Comparison of ENCODE assay signal across 30 cellular contexts in the genomic region with DNA sequence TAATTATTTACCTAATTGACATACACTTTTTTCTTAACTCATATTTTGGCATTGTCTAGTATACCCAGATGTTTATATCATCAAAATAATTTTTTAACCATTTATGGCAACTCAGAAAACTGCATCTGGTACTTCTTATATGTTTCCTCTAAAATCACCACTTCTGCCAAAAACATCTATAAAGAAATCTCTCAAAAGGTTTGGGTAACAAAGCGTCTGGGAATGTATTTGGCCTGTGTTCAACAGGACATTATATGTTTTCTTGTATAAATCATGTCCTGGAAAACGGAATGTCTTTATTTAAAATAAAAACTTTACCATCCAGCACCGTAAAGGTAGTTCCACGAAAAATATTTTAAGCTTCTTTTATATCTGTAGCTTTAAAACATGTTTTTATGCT.
"Had no signal": no experiment of that assay in that cellular context is flagged by ENCODE, and none has a peak within 500 bp of the region (broad histone marks: within the 10 kb centered on the region; RNA-seq: fewer than 3 reads in every experiment).

No MANE protein-coding gene starts in this region.

- H3K9me3 Mint-ChIP-seq: activated CD4-positive, alpha-beta memory T cell treated with anti-CD3 and anti-CD28 coated beads, Interleukin-2, amount 10 ng/mL, durations not matched to agents 7 days and 5 days; activated CD4-positive, alpha-beta T cell treated with anti-CD3 and anti-CD28 coated beads, Interleukin-2, amount 10 ng/mL, durations not matched to agents 24 days and 14 days; activated naive CD4-positive, alpha-beta T cell treated with anti-CD3 and anti-CD28 coated beads, Interleukin-2, amount 10 ng/mL, durations not matched to agents 7 days and 5 days; activated naive CD8-positive, alpha-beta T cell treated with anti-CD3 and anti-CD28 coated beads, Interleukin-2, amount 10 ng/mL, durations not matched to agents 7 days and 5 days; activated T-cell treated with anti-CD3 and anti-CD28 coated beads, Interleukin-2, amount 50 U/mL, for 24 hours; central memory CD8-positive, alpha-beta T cell; natural killer cell; T-helper 1 cell treated with Interleukin-12 subunit alpha and Interleukin-12 subunit beta and Interleukin-4 antibody, amounts not matched to agents 30 μg/mL and 1 μg/mL, for 36 hours had no signal

- DNase-seq: activated CD4-positive, alpha-beta memory T cell treated with anti-CD3 and anti-CD28 coated beads, Interleukin-2, amount 10 ng/mL, durations not matched to agents 7 days and 5 days; activated CD4-positive, alpha-beta T cell treated with anti-CD3 and anti-CD28 coated beads, Interleukin-2, amount 10 ng/mL, durations not matched to agents 24 days and 14 days; activated CD8-positive, alpha-beta memory T cell treated with anti-CD3 and anti-CD28 coated beads, Interleukin-2, amount 50 U/mL, for 48 hours; activated gamma-delta T cell; activated naive CD4-positive, alpha-beta T cell treated with anti-CD3 and anti-CD28 coated beads, Interleukin-2, amount 10 ng/mL, durations not matched to agents 7 days and 5 days; activated naive CD8-positive, alpha-beta T cell treated with anti-CD3 and anti-CD28 coated beads, Interleukin-2, amount 10 ng/mL, durations not matched to agents 7 days and 5 days; activated T-cell treated with anti-CD3 and anti-CD28 coated beads, Interleukin-2, amount 50 U/mL, for 24 hours; amniotic stem cell; colonic mucosa; dorsolateral prefrontal cortex; effector memory CD4-positive, alpha-beta T cell; erythroblast; foreskin fibroblast; heart right ventricle; islet precursor cell; left ventricle myocardium inferior; mesendoderm; natural killer cell; posterior cingulate gyrus; right cardiac atrium; spleen; stimulated activated naive CD4-positive, alpha-beta T cell; T-helper 9 cell; tibial artery; upper lobe of right lung; WERI-Rb-1 had no signal

- H3K9me3 ChIP-seq: colonic mucosa, heart right ventricle, left ventricle myocardium inferior, spleen, suprapubic skin, tibial artery, upper lobe of right lung had no signal

- H3K27me3 ChIP-seq: colonic mucosa, dorsolateral prefrontal cortex, heart right ventricle, spleen, suprapubic skin, tibial artery, upper lobe of right lung had no signal

- H3K4me3 ChIP-seq: colonic mucosa, dorsolateral prefrontal cortex, heart right ventricle, left ventricle myocardium inferior, lung, spleen, suprapubic skin, tibial artery, upper lobe of right lung had no signal

- H3K4me3 Mint-ChIP-seq: activated CD4-positive, alpha-beta memory T cell treated with anti-CD3 and anti-CD28 coated beads, Interleukin-2, amount 10 ng/mL, durations not matched to agents 7 days and 5 days; activated CD4-positive, alpha-beta T cell treated with anti-CD3 and anti-CD28 coated beads, Interleukin-2, amount 10 ng/mL, durations not matched to agents 24 days and 14 days; activated naive CD4-positive, alpha-beta T cell treated with anti-CD3 and anti-CD28 coated beads, Interleukin-2, amount 10 ng/mL, durations not matched to agents 7 days and 5 days; activated naive CD8-positive, alpha-beta T cell treated with anti-CD3 and anti-CD28 coated beads, Interleukin-2, amount 10 ng/mL, durations not matched to agents 7 days and 5 days; activated T-cell treated with anti-CD3 and anti-CD28 coated beads, Interleukin-2, amount 50 U/mL, for 24 hours; central memory CD8-positive, alpha-beta T cell; natural killer cell; T-helper 1 cell treated with Interleukin-12 subunit alpha and Interleukin-12 subunit beta and Interleukin-4 antibody, amounts not matched to agents 30 μg/mL and 1 μg/mL, for 36 hours had no signal

- H3K27ac Mint-ChIP-seq: activated CD4-positive, alpha-beta memory T cell treated with anti-CD3 and anti-CD28 coated beads, Interleukin-2, amount 10 ng/mL, durations not matched to agents 7 days and 5 days; activated CD4-positive, alpha-beta T cell treated with anti-CD3 and anti-CD28 coated beads, Interleukin-2, amount 10 ng/mL, durations not matched to agents 24 days and 14 days; activated naive CD4-positive, alpha-beta T cell treated with anti-CD3 and anti-CD28 coated beads, Interleukin-2, amount 10 ng/mL, durations not matched to agents 7 days and 5 days; activated naive CD8-positive, alpha-beta T cell treated with anti-CD3 and anti-CD28 coated beads, Interleukin-2, amount 10 ng/mL, durations not matched to agents 7 days and 5 days; activated T-cell treated with anti-CD3 and anti-CD28 coated beads, Interleukin-2, amount 50 U/mL, for 24 hours; natural killer cell; T-helper 1 cell treated with Interleukin-12 subunit alpha and Interleukin-12 subunit beta and Interleukin-4 antibody, amounts not matched to agents 30 μg/mL and 1 μg/mL, for 36 hours had no signal

- H3K27ac ChIP-seq: colonic mucosa, dorsolateral prefrontal cortex, heart right ventricle, left ventricle myocardium inferior, suprapubic skin, tibial artery, upper lobe of right lung, WERI-Rb-1 had no signal

- H3K4me1 ChIP-seq: colonic mucosa had no signal

- H3K27me3 Mint-ChIP-seq: activated CD4-positive, alpha-beta memory T cell treated with anti-CD3 and anti-CD28 coated beads, Interleukin-2, amount 10 ng/mL, durations not matched to agents 7 days and 5 days; activated CD4-positive, alpha-beta T cell treated with anti-CD3 and anti-CD28 coated beads, Interleukin-2, amount 10 ng/mL, durations not matched to agents 24 days and 14 days; activated naive CD4-positive, alpha-beta T cell treated with anti-CD3 and anti-CD28 coated beads, Interleukin-2, amount 10 ng/mL, durations not matched to agents 7 days and 5 days; activated naive CD8-positive, alpha-beta T cell treated with anti-CD3 and anti-CD28 coated beads, Interleukin-2, amount 10 ng/mL, durations not matched to agents 7 days and 5 days; activated T-cell treated with anti-CD3 and anti-CD28 coated beads, Interleukin-2, amount 50 U/mL, for 24 hours; central memory CD8-positive, alpha-beta T cell had no signal

- H3K4me1 Mint-ChIP-seq: activated naive CD8-positive, alpha-beta T cell treated with anti-CD3 and anti-CD28 coated beads, Interleukin-2, amount 10 ng/mL, durations not matched to agents 7 days and 5 days had no signal
